In genomic region chr16:67846320-67847063, GRCh38 we compare ENCODE assay signal across 8 cellular contexts. TPM values are rescaled to one million over a fixed set of nuclear protein-coding genes. Genes with fewer than 3 reads are reported as not detected.
DNase-seq lines count a peak whose midpoint lies in the region; ATAC-seq and TF ChIP-seq lines count a peak whose summit lies in the region.

Gene NUTF2 (plus strand): TSS chr16:67846933. CDS start chr16:67865131, 18,198 bp downstream.

- H3K4me1 ChIP-seq in CD4-positive, alpha-beta memory T cell (ENCODE audit: insufficient read depth, low read length) = peaks cover 48% of the 10 kb centered on the region
- H3K4me1 ChIP-seq in lung (ENCODE audit: control insufficient read depth in 2 of 2, insufficient read depth in 2 of 2, low read length in 2 of 2) = peaks cover 20 to 21% of the 10 kb centered on the region in 2 donors

- peak; percentile 54 for ATAC-seq in GM19463 (IDR thresholded peaks at IDR 0.05; ENCODE audit: unreplicated experiment)
- peak; percentile 86 for ATAC-seq in lung (ENCODE audit: insufficient read depth, low FRiP score)

- H3K36me3 ChIP-seq in CD4-positive, alpha-beta memory T cell (ENCODE audit: insufficient read depth, low read length) = no peaks in the 10 kb centered on the region
- peaks cover 0 to 3% of the 10 kb centered on the region in 2 donors for H3K36me3 ChIP-seq in lung (ENCODE audit: control insufficient read depth in 2 of 2, insufficient read depth in 2 of 2, low read length in 2 of 2)

- H3K9me3 ChIP-seq in CD4-positive, alpha-beta memory T cell (ENCODE audit: control insufficient read depth in 1 of 2, low read length in 2 of 2) = no peaks in the 10 kb centered on the region
- no peaks in the 10 kb centered on the region for H3K9me3 ChIP-seq in lung (ENCODE audit: control insufficient read depth in 2 of 2, insufficient read depth in 1 of 2, low read length in 1 of 2)

- TF ChIP-seq CTCF in lung (IDR thresholded peaks at IDR 0.05; ENCODE audit: control extremely low read depth, extremely low read depth) = no peak

- H3K4me3 ChIP-seq in CD4-positive, alpha-beta memory T cell (ENCODE audit: low read length in 2 of 2) = peak within 1 kb of the TSS; percentile 86 to 90
- H3K4me3 ChIP-seq in lung = peak within 1 kb of the TSS; percentile 78

- DNase-seq in CD4-positive, alpha-beta memory T cell = peak; percentile 95 to 98 (median 96)
- DNase-seq in HPDE6-E6E7 (ENCODE audit: extremely low spot score) = peak; percentile 93
- DNase-seq in NK-92 (lab: John Stamatoyannopoulos, UW; ENCODE audit: unreplicated experiment) = peak; percentile 66
- DNase-seq in activated CD8-positive, alpha-beta memory T cell treated with anti-CD3 and anti-CD28 coated beads for 1 hour (ENCODE audit: extremely low read depth in 1 of 2, low read depth in 1 of 2) = peak; percentile 83 to 90
- DNase-seq in effector CD4-positive, alpha-beta T cell = peak; percentile 96
- peak; percentile 97 for DNase-seq in lung (ENCODE audit: low spot score)
- DNase-seq in stimulated activated CD4-positive, alpha-beta T cell treated with anti-CD3 and anti-CD28 coated beads, TNF-alpha, amount 100 ng/mL, for 48 hours (ENCODE audit: low read depth in 3 of 3) = peak; percentile 92 to 95 (median 92)

- H3K27ac Mint-ChIP-seq in CD4-positive, alpha-beta memory T cell = peak within 1 kb of the TSS; percentile 87 to 98 (median 95)

- H3K27me3 ChIP-seq in CD4-positive, alpha-beta memory T cell (ENCODE audit: insufficient read depth, low read length) = no peaks in the 10 kb centered on the region
- H3K27me3 ChIP-seq in lung (ENCODE audit: control insufficient read depth, insufficient read depth) = no peaks in the 10 kb centered on the region

- H3K36me3 Mint-ChIP-seq in CD4-positive, alpha-beta memory T cell = peaks cover 0 to 17% of the 10 kb centered on the region in 2 donors

- peak within 1 kb of the TSS; percentile 80 for H3K27ac ChIP-seq in CD4-positive, alpha-beta memory T cell (ENCODE audit: low read depth, low read length)
- H3K27ac ChIP-seq in lung (ENCODE audit: low read depth in 1 of 2, low read length in 1 of 2) = peak within 1 kb of the TSS; percentile 93 to 97

- H3K27me3 Mint-ChIP-seq in CD4-positive, alpha-beta memory T cell = no peaks in the 10 kb centered on the region

- POLR2A ChIA-PET in CD4-positive, alpha-beta memory T cell (lab: Charles Lee; ENCODE audit: partially characterized antibody) = interaction anchor here (0.7 to 5.2 kb wide), 23 partner anchors 9 to 437 kb away, joined by 3 to 60 read pairs (median 4); partner anchors contain the start of genes ACD, DDX28, DUS2 and EDC4

- CTCF ChIA-PET in CD4-positive, alpha-beta memory T cell (lab: Charles Lee; ENCODE audit: partially characterized antibody) = interaction anchor here (1.1 to 3.3 kb wide), 7 partner anchors 9 to 366 kb away, joined by 3 to 14 read pairs (median 5); partner anchors contain the start of genes ATP6V0D1 and NRN1L

- H3K4me1 Mint-ChIP-seq in CD4-positive, alpha-beta memory T cell = peaks cover 34 to 58% (median 46%) of the 10 kb centered on the region in 4 donors

- 0 to 1% methylated on average over 46 to 57 of the region's 57 CpGs for WGBS in lung, 2 donors

- intact Hi-C loops in CD4-positive, alpha-beta memory T cell (cut with micrococcal nuclease) = loop anchor here (1.0 kb wide), 6 partner anchors 13 to 238 kb away; partner anchors contain the start of genes ACD, PARD6A, PSKH1 and RANBP10

- peaks cover 0 to 2% (median 0%) of the 10 kb centered on the region in 8 donors for H3K9me3 Mint-ChIP-seq in CD4-positive, alpha-beta memory T cell

- peak within 1 kb of the TSS; percentile 87 to 94 (median 89) for H3K4me3 Mint-ChIP-seq in CD4-positive, alpha-beta memory T cell

RNA-seq across cellular contexts. Expression of gene NUTF2, which starts in this region (rescaled TPM):
- total RNA-seq in CD4-positive, alpha-beta memory T cell = 10 to 100 TPM; 41.2 to 45.9 TPM
- polyA plus RNA-seq in CD4-positive, alpha-beta memory T cell = 100 to 1,000 TPM; 127 to 128 TPM
- 10 to 100 TPM; 49.7 to 98.9 TPM for total RNA-seq in lung
- 100 to 1,000 TPM; 104 to 164 TPM for polyA plus RNA-seq in lung

Comparison
In these comparisons a context has a peak if more than half of its experiments do, and no peak if none do; other contexts are left out.
1. Peak in every context shown above with its lines: DNase-seq, ATAC-seq, H3K4me3 ChIP-seq and H3K27ac ChIP-seq.